ENCODE assay signal across 19 cellular contexts in the genomic region with DNA sequence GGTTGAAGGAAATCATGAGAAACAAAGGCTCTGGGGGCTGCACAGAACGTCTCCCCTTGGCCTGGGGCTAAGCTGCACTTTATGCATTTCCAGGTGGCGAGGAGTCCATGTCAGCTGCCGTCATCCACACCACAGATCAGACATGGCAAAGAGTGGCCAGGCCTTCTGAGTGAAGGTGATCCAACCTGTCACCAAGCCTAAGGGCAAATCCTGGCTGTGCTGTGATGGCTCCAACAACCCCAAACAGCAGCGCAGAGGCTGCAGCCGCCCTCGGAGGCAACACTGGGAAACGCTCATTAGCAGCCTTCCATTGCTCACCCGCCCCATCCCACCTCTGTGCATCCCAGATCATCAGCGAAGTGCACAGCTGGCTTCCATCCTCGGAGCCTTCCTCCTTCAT.
"Had no signal": no experiment of that assay in that cellular context is flagged by ENCODE, and none has a peak within 500 bp of the region (broad histone marks: within the 10 kb centered on the region; RNA-seq: fewer than 3 reads in every experiment).

No MANE protein-coding gene starts in this region.

- ATAC-seq: effector memory CD8-positive, alpha-beta T cell; gastrocnemius medialis; naive thymus-derived CD4-positive, alpha-beta T cell had no signal

- FAIRE-seq: colon, keratinocyte, small intestine had no signal

- H3K9me3 ChIP-seq: esophagus muscularis mucosa, gastrocnemius medialis, left ventricle myocardium inferior, stomach, thoracic aorta, transverse colon had no signal

- DNase-seq: effector memory CD8-positive, alpha-beta T cell; gastrocnemius medialis; immature natural killer cell; left ventricle myocardium inferior; mesenchymal stem cell; naive thymus-derived CD4-positive, alpha-beta T cell; nephron progenitor cell; posterior cingulate gyrus; small intestine; stimulated activated CD4-positive, alpha-beta T cell treated with anti-CD3 and anti-CD28 coated beads, Interleukin-12 subunit alpha, Interleukin-12 subunit beta, amount 100 ng/mL, for 4 hours; stimulated activated naive CD4-positive, alpha-beta T cell; stomach; substantia nigra; transverse colon had no signal

- H3K4me1 ChIP-seq: esophagus muscularis mucosa, gastrocnemius medialis, left ventricle myocardium inferior, stomach, transverse colon had no signal

- H3K4me3 ChIP-seq: esophagus muscularis mucosa, gastrocnemius medialis, left ventricle myocardium inferior, lung, stomach, thoracic aorta, transverse colon had no signal

- H3K27me3 ChIP-seq: esophagus muscularis mucosa, gastrocnemius medialis, stomach, transverse colon had no signal

- H3K27ac ChIP-seq: esophagus muscularis mucosa, gastrocnemius medialis, left ventricle myocardium inferior, stomach, thoracic aorta, transverse colon had no signal

- H3K36me3 ChIP-seq: esophagus muscularis mucosa, gastrocnemius medialis, left ventricle myocardium inferior, stomach, thoracic aorta, transverse colon had no signal
